In the genomic region with DNA sequence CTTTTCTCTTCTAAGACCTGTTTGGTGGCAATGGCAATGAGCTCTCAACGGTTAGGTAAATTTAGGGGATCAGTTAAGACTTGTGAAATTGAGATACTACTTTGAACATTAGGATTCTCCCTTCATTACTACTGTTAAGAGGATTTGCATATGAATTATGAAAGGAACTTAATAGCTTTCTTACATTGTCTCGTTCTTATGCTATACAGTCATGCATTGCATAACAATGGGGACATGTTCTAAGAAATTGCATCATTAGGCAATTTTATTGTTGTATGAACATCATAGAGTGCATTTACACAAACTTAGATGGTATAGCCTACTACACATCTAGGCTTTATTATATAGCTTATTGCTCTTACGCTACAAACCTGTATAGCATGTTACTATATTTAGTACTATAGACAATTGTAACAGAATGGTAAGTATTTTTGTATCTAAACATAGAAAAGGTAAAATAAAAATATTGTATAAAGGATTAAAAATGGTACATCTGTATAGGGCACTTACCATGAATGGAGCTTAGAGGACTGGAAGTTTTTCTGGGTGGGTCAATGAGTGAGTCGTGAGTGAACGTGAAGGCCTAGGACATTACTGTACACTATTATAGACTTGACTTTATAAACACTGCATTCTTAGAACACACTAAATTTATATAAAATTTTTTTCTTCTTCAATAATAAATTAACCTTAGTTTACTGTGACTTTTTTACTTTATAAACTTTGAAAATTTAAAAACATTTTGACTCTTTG, we compare ENCODE assay signal across 22 cellular contexts.
DNase-seq lines count a peak whose midpoint lies in the region; ATAC-seq, FAIRE-seq and TF ChIP-seq lines count a peak whose summit lies in the region.
"Had no signal": no experiment of that assay in that cellular context is flagged by ENCODE, and none has a peak within 500 bp of the region (broad histone marks: within the 10 kb centered on the region; RNA-seq: fewer than 3 reads in every experiment).

No MANE protein-coding gene starts in this region.

- no peaks in the 10 kb centered on the region for H3K27me3 Mint-ChIP-seq in WTC11 (ENCODE audit: low read depth)
- H3K27me3 Mint-ChIP-seq: activated naive CD8-positive, alpha-beta T cell treated with anti-CD3 and anti-CD28 coated beads, Interleukin-2, amount 10 ng/mL, durations not matched to agents 7 days and 5 days; memory B cell; naive thymus-derived CD8-positive, alpha-beta T cell; T-helper 17 cell had no signal

- peak; percentile 82 for ATAC-seq in IMR-90 (ENCODE audit: low read depth)
- no peak; the same call in 2 of the 3 replicates for ATAC-seq in K562
- no peak for ATAC-seq in GM21515 (IDR thresholded peaks at IDR 0.05; ENCODE audit: unreplicated experiment)
- no peak for ATAC-seq in GM19395 (IDR thresholded peaks at IDR 0.05; ENCODE audit: unreplicated experiment)
- ATAC-seq in WTC11, result no peak
- ATAC-seq: activated CD4-positive, CD25-positive, alpha-beta regulatory T cell treated with anti-CD3 and anti-CD28 coated beads, Interleukin-2, amount 50 U/mL, for 24 hours; HCT116; heart right ventricle; naive thymus-derived CD8-positive, alpha-beta T cell; T-helper 17 cell had no signal

- DNase-seq in EL (peak; percentile 17), IMR-90 (peak; percentile 71), K562 (ENCODE audit: extremely low read depth in 1 of 4, low spot score in 3 of 4) (no peak), fibroblast of the aortic adventitia (ENCODE audit: low read depth) (peak; percentile 9), WTC11 (ENCODE audit: low spot score) (no peak), activated gamma-delta T cell (lab: John Stamatoyannopoulos, UW) (no peak)
- DNase-seq: activated naive CD8-positive, alpha-beta T cell treated with anti-CD3 and anti-CD28 coated beads, Interleukin-2, amount 10 ng/mL, durations not matched to agents 7 days and 5 days; central memory CD4-positive, alpha-beta T cell; heart right ventricle; Kasumi-1; naive thymus-derived CD8-positive, alpha-beta T cell; NCI-H446; SHP77; spleen; T-helper 17 cell had no signal

- H3K27ac ChIP-seq in IMR-90 (ENCODE audit: insufficient read depth, low read length), result no peak overlapping the region
- H3K27ac ChIP-seq in K562 (ENCODE audit: extremely low read depth, low read depth, low read length), result no peak overlapping the region
- H3K27ac ChIP-seq: heart right ventricle, spleen had no signal

- H3K4me1 ChIP-seq in IMR-90 (ENCODE audit: control insufficient read depth, insufficient read depth, low read length), result peaks cover 2% of the 10 kb centered on the region; the same call in 1 of the 2 replicates
- no peaks in the 10 kb centered on the region for H3K4me1 ChIP-seq in K562 (replicated peaks in 1 of 2; ENCODE audit: control insufficient read depth in 2 of 2, insufficient read depth in 2 of 2, low read length in 2 of 2)
- H3K4me1 ChIP-seq: heart right ventricle had no signal

- TF ChIP-seq CTCF in IMR-90 (conservative IDR thresholded peaks at IDR 0.05; ENCODE audit: low read depth, low read length) (no peak), K562 (IDR thresholded peaks at IDR 0.05 in 2 of 3, conservative IDR thresholded peaks at IDR 0.05 in 1 of 3; ENCODE audit: insufficient read depth in 2 of 3, low read depth in 1 of 3, low read length in 3 of 3) (no peak), fibroblast of the aortic adventitia (IDR thresholded peaks at IDR 0.05; ENCODE audit: insufficient read depth, low read length) (no peak), WTC11 (IDR thresholded peaks at IDR 0.05) (no peak)

- no peak overlapping the region for H3K14ac ChIP-seq in IMR-90 (replicated peaks; ENCODE audit: low read depth, low read length)

- H3K56ac ChIP-seq in IMR-90 (ENCODE audit: extremely low read depth, insufficient read depth, low read length), result no peak overlapping the region

- H3K36me3 ChIP-seq in IMR-90 (ENCODE audit: control insufficient read depth, insufficient read depth, low read length) (peaks cover 13% of the 10 kb centered on the region), K562 (ENCODE audit: control insufficient read depth, insufficient read depth, low read length) (peaks cover 93% of the 10 kb centered on the region)

- no peak overlapping the region for H2BK120ac ChIP-seq in IMR-90 (ENCODE audit: low read depth, low read length)

- no peak overlapping the region for H4K5ac ChIP-seq in IMR-90 (ENCODE audit: low read depth, low read length)

- no peak overlapping the region for H3K4me3 Mint-ChIP-seq in WTC11
- H3K4me3 Mint-ChIP-seq: activated naive CD8-positive, alpha-beta T cell treated with anti-CD3 and anti-CD28 coated beads, Interleukin-2, amount 10 ng/mL, durations not matched to agents 7 days and 5 days; activated T-helper 1 cell treated with anti-CD3 and anti-CD28 coated beads, Interleukin-12 subunit alpha, Interleukin-12 subunit beta, Interleukin-2, Interleukin-4 antibody, amounts not matched to agents 30 ng/mL and 10 ng/mL and 1 ng/mL, durations not matched to agents 14 hours and 24 hours and 36 hours; memory B cell; naive thymus-derived CD8-positive, alpha-beta T cell; T-helper 17 cell had no signal

- no peaks in the 10 kb centered on the region for H3K9me3 Mint-ChIP-seq in WTC11
- H3K9me3 Mint-ChIP-seq: activated naive CD8-positive, alpha-beta T cell treated with anti-CD3 and anti-CD28 coated beads, Interleukin-2, amount 10 ng/mL, durations not matched to agents 7 days and 5 days; activated T-helper 1 cell treated with anti-CD3 and anti-CD28 coated beads, Interleukin-12 subunit alpha, Interleukin-12 subunit beta, Interleukin-2, Interleukin-4 antibody, amounts not matched to agents 30 ng/mL and 10 ng/mL and 1 ng/mL, durations not matched to agents 14 hours and 24 hours and 36 hours; memory B cell; naive thymus-derived CD8-positive, alpha-beta T cell had no signal

- H3K79me2 ChIP-seq in K562 (ENCODE audit: control insufficient read depth, insufficient read depth, low read length), result peaks cover 10% of the 10 kb centered on the region; the same call in 1 of the 3 replicates

- H4K20me1 ChIP-seq in IMR-90 (ENCODE audit: insufficient read depth, low read length) (no peaks in the 10 kb centered on the region), K562 (replicated peaks; ENCODE audit: control insufficient read depth, insufficient read depth, low read length) (no peaks in the 10 kb centered on the region)

- TF ChIP-seq EP300 in K562 (IDR thresholded peaks at IDR 0.05; ENCODE audit: low read length), result no peak

- H4K8ac ChIP-seq in IMR-90 (ENCODE audit: low read depth in 2 of 2, low read length in 2 of 2), result no peak overlapping the region

- WGBS in IMR-90 (ENCODE audit: extremely low coverage in 2 of 2, insufficient read length in 1 of 2), 2 experiments, result no CpG with 5 or more reads among the region's 5 CpGs
- 88% methylated on average over 5 of the region's 5 CpGs for WGBS in K562 (ENCODE audit: insufficient coverage, low coverage, missing lambda C conversion rate)

- H3K23ac ChIP-seq in IMR-90 (ENCODE audit: low read depth, low read length), result no peak overlapping the region

- H3K27ac Mint-ChIP-seq in WTC11, result no peak overlapping the region
- H3K27ac Mint-ChIP-seq: activated naive CD8-positive, alpha-beta T cell treated with anti-CD3 and anti-CD28 coated beads, Interleukin-2, amount 10 ng/mL, durations not matched to agents 7 days and 5 days; activated T-helper 1 cell treated with anti-CD3 and anti-CD28 coated beads, Interleukin-12 subunit alpha, Interleukin-12 subunit beta, Interleukin-2, Interleukin-4 antibody, amounts not matched to agents 30 ng/mL and 10 ng/mL and 1 ng/mL, durations not matched to agents 14 hours and 24 hours and 36 hours; naive thymus-derived CD8-positive, alpha-beta T cell; T-helper 17 cell had no signal

- H3K79me1 ChIP-seq in IMR-90 (ENCODE audit: low read depth in 1 of 2, low read length in 2 of 2), result peaks cover 3 to 7% of the 10 kb centered on the region in 2 experiments; a peak in 3 of 4 replicates

- H3K9ac ChIP-seq in IMR-90 (ENCODE audit: low read depth, low read length) (no peak overlapping the region), K562 (ENCODE audit: insufficient read depth in 1 of 2, low read depth in 2 of 2, low read length in 2 of 2) (no peak overlapping the region)

- in situ Hi-C loops in IMR-90 (cut with MboI; ENCODE audit: low sequenced_read_pairs) (no loop called here), K562 (cut with MboI) (no loop called here)

- no peaks in the 10 kb centered on the region for H3K9me3 ChIP-seq in IMR-90 (ENCODE audit: control insufficient read depth, insufficient read depth, low read length)
- H3K9me3 ChIP-seq in K562 (replicated peaks; ENCODE audit: control insufficient read depth, insufficient read depth, low read depth, low read length), result no peaks in the 10 kb centered on the region
- H3K9me3 ChIP-seq: heart right ventricle, spleen had no signal

- no peak overlapping the region for H3K4me3 ChIP-seq in IMR-90 (ENCODE audit: insufficient read depth, low read depth, low read length)
- H3K4me3 ChIP-seq in K562, result no peak overlapping the region
- H3K4me3 ChIP-seq in fibroblast of the aortic adventitia (ENCODE audit: low read depth, low read length), result no peak overlapping the region
- H3K4me3 ChIP-seq: heart right ventricle, spleen had no signal

- no peak overlapping the region for H3K18ac ChIP-seq in IMR-90 (ENCODE audit: low read depth, low read length)

- intact Hi-C loops in IMR-90 (cut with micrococcal nuclease) (no loop called here), K562 (cut with micrococcal nuclease) (no loop called here)

- no peaks in the 10 kb centered on the region; the same call in none of the 2 replicates for H3K9me1 ChIP-seq in IMR-90 (ENCODE audit: insufficient read depth, low read length)
- H3K9me1 ChIP-seq in K562 (ENCODE audit: control insufficient read depth, insufficient read depth, low read length), result no peaks in the 10 kb centered on the region

- no peak for FAIRE-seq in K562 (lab: Jason Lieb, UNC)
- FAIRE-seq: islet of Langerhans had no signal

- CTCF ChIA-PET in IMR-90 (lab: Yijun Ruan, JAX), result no interaction called here
- CTCF ChIA-PET in K562 (lab: Yijun Ruan, JAX; ENCODE audit: low intra/inter-chr PET ratio), result no interaction called here
- CTCF ChIA-PET in WTC11 (lab: Charles Lee), result no interaction called here

- H3K4me2 ChIP-seq in IMR-90 (ENCODE audit: low read depth, low read length) (no peak overlapping the region), K562 (ENCODE audit: insufficient read depth, low read length) (no peak overlapping the region)

- POLR2A ChIA-PET in IMR-90 (lab: Charles Lee; ENCODE audit: unreplicated experiment) (no interaction called here), K562 (lab: Yijun Ruan, JAX) (no interaction called here), WTC11 (lab: Charles Lee) (no interaction called here)

- TF ChIP-seq RAD21 in IMR-90 (IDR thresholded peaks at IDR 0.05; ENCODE audit: low read length) (no peak), K562 (CRISPR knock-in tag; conservative IDR thresholded peaks at IDR 0.05 in 1 of 2, IDR thresholded peaks at IDR 0.05 in 1 of 2) (no peak)

- BruUV-seq in IMR-90 (replicated peaks; lab: Mats Ljungman, UMichigan) (no TSS peak), K562 (replicated peaks; lab: Mats Ljungman, UMichigan) (no TSS peak)

- H2AFZ ChIP-seq in IMR-90 (replicated peaks; ENCODE audit: low read length, poor library complexity), result no peak overlapping the region
- H2AFZ ChIP-seq in K562 (ENCODE audit: low read depth, low read length), result no peak overlapping the region

- H2BK5ac ChIP-seq in IMR-90 (ENCODE audit: low read depth, low read length, poor library complexity, severe bottlenecking), result peak overlapping the region; percentile 72

- H2BK15ac ChIP-seq in IMR-90 (ENCODE audit: low read depth, low read length), result no peak overlapping the region

- H2BK20ac ChIP-seq in IMR-90 (ENCODE audit: low read depth, low read length), result no peak overlapping the region

- dilution Hi-C loops in IMR-90 (cut with HindIII; ENCODE audit: low sequenced_read_pairs, unreplicated experiment), result no loop called here

- TF ChIP-seq POLR2A in IMR-90 (IDR thresholded peaks at IDR 0.05; ENCODE audit: low read depth, low read length), result no peak
- no peak for TF ChIP-seq POLR2A in K562 (conservative IDR thresholded peaks at IDR 0.05)

- H3K4me1 Mint-ChIP-seq in WTC11, result peaks cover 15% of the 10 kb centered on the region
- H3K4me1 Mint-ChIP-seq: activated naive CD8-positive, alpha-beta T cell treated with anti-CD3 and anti-CD28 coated beads, Interleukin-2, amount 10 ng/mL, durations not matched to agents 7 days and 5 days; T-helper 17 cell had no signal

- no peak overlapping the region for H2AK5ac ChIP-seq in IMR-90 (ENCODE audit: low read depth, low read length)

- H3K27me3 ChIP-seq in IMR-90 (ENCODE audit: control insufficient read depth, insufficient read depth, low read length) (no peaks in the 10 kb centered on the region), K562 (ENCODE audit: control insufficient read depth in 2 of 2, insufficient read depth in 2 of 2, low read length in 2 of 2) (no peaks in the 10 kb centered on the region)
- H3K27me3 ChIP-seq: heart right ventricle, spleen had no signal

- no peak overlapping the region for H2AK9ac ChIP-seq in IMR-90 (replicated peaks; ENCODE audit: low read depth, low read length, poor library complexity)

- no peak overlapping the region for H4K91ac ChIP-seq in IMR-90 (ENCODE audit: insufficient read depth, low read depth, low read length)

- H3K4ac ChIP-seq in IMR-90 (ENCODE audit: low read depth, low read length), result no peak overlapping the region

- H3K36me3 Mint-ChIP-seq in WTC11, result peaks cover 22% of the 10 kb centered on the region

Comparison
In these comparisons a context has a peak if more than half of its experiments do, and no peak if none do; other contexts are left out.
1. DNase-seq: peak in EL (single experiment), IMR-90 (single experiment) and fibroblast of the aortic adventitia (single experiment); none in K562 (0 of 4), WTC11 (single experiment) and activated gamma-delta T cell (single experiment).